28 cellular contexts compared by ENCODE assay signal in genomic region chr21:27265492-27265891, GRCh38.
"Had no signal": no experiment of that assay in that cellular context is flagged by ENCODE, and none has a peak within 500 bp of the region (broad histone marks: within the 10 kb centered on the region; RNA-seq: fewer than 3 reads in every experiment).

No MANE protein-coding gene starts in this region.

- DNase-seq: activated CD4-positive, alpha-beta memory T cell treated with anti-CD3 and anti-CD28 coated beads, Interleukin-2, amount 10 ng/mL, durations not matched to agents 7 days and 5 days; activated CD4-positive, alpha-beta T cell treated with anti-CD3 and anti-CD28 coated beads for 36 hours; activated CD4-positive, alpha-beta T cell treated with anti-CD3 and anti-CD28 coated beads, Interleukin-2, amount 10 ng/mL, durations not matched to agents 24 days and 14 days; activated CD4-positive, CD25-positive, alpha-beta regulatory T cell; activated CD4-positive, CD25-positive, alpha-beta regulatory T cell treated with anti-CD3 and anti-CD28 coated beads, Interleukin-2, amount 50 U/mL, for 72 hours; activated CD8-positive, alpha-beta memory T cell treated with anti-CD3 and anti-CD28 coated beads, Interleukin-2, amount 50 U/mL, for 48 hours; activated gamma-delta T cell; activated naive CD4-positive, alpha-beta T cell; activated naive CD4-positive, alpha-beta T cell treated with anti-CD3 and anti-CD28 coated beads, Interleukin-2, amount 10 ng/mL, durations not matched to agents 7 days and 5 days; activated naive CD8-positive, alpha-beta T cell treated with anti-CD3 and anti-CD28 coated beads, Interleukin-2, amount 10 ng/mL, durations not matched to agents 7 days and 5 days; activated T-cell treated with anti-CD3 and anti-CD28 coated beads for 4 hours; activated T-cell treated with anti-CD3 and anti-CD28 coated beads, Interleukin-2, amount 50 U/mL, for 24 hours; activated T-cell treated with anti-CD3 and anti-CD28 coated beads, Interleukin-2, amount 50 U/mL, for 72 hours; amniotic stem cell; anterior cingulate cortex; brain microvascular endothelial cell; dorsolateral prefrontal cortex; effector memory CD4-positive, alpha-beta T cell; endodermal cell; foreskin fibroblast; head of caudate nucleus; T-helper 17 cell; T1000 had no signal

- H3K36me3 ChIP-seq: brain microvascular endothelial cell had no signal

- ATAC-seq: activated CD4-positive, alpha-beta T cell treated with anti-CD3 and anti-CD28 coated beads for 36 hours; activated naive CD4-positive, alpha-beta T cell treated with anti-CD3 and anti-CD28 coated beads, Interleukin-2, amount 50 U/mL, for 72 hours; activated T-cell treated with anti-CD3 and anti-CD28 coated beads, Interleukin-2, amount 50 U/mL, for 72 hours; esophagus mucosa; T-helper 17 cell had no signal

- H3K27ac ChIP-seq: brain microvascular endothelial cell, coronary artery, dorsolateral prefrontal cortex had no signal

- H3K4me3 ChIP-seq: coronary artery, dorsolateral prefrontal cortex had no signal

- FAIRE-seq: bronchial epithelial cell, frontal cortex had no signal

- H3K27me3 ChIP-seq: brain microvascular endothelial cell had no signal
